ENCODE assay signal across 21 cellular contexts in the genomic region with DNA sequence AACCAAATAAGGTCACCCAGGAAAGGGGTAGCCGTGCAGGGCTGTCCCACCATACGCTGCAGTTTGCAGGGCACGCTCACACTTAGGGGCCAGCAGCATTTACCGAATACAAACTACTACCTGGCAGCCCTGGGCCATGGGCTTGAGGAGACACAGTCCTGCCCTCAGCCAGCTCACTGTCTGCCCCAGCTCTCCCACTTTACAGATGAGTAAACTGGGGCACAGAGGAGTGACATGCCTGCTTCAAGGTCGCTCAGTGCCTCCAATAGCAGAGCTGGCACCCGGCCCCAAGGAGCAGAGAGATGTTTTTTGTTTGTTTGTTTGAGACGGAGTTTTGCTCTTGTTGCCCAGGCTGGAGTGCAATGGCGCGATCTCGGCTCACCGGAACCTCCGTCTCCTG. TPM values are rescaled to one million over a fixed set of nuclear protein-coding genes. Genes with fewer than 3 reads are reported as not detected.
A peak's percentile ranks its signal among the peaks of the same experiment; 100 is the strongest.
DNase-seq lines count a peak whose midpoint lies in the region; ATAC-seq, FAIRE-seq and TF ChIP-seq lines count a peak whose summit lies in the region.
"Had no signal": no experiment of that assay in that cellular context is flagged by ENCODE, and none has a peak within 500 bp of the region (broad histone marks: within the 10 kb centered on the region; RNA-seq: fewer than 3 reads in every experiment).

No MANE protein-coding gene starts in this region.

- no peak for TF ChIP-seq POLR2A in K562 (conservative IDR thresholded peaks at IDR 0.05)

- peaks cover 7% of the 10 kb centered on the region for H3K9me1 ChIP-seq in K562 (ENCODE audit: control insufficient read depth, insufficient read depth, low read length)

- peaks cover 7% of the 10 kb centered on the region; the same call in 2 of the 3 replicates for H3K36me3 ChIP-seq in K562 (ENCODE audit: control insufficient read depth, insufficient read depth, low read length)
- peaks cover 0 to 3% of the 10 kb centered on the region in 2 donors for H3K36me3 ChIP-seq in lung (ENCODE audit: control insufficient read depth in 2 of 2, insufficient read depth in 2 of 2, low read length in 2 of 2)
- no peaks in the 10 kb centered on the region for H3K36me3 ChIP-seq in tibial artery

- peaks cover 59% of the 10 kb centered on the region for H3K79me2 ChIP-seq in K562 (ENCODE audit: control insufficient read depth, insufficient read depth, low read length)
- H3K79me2 ChIP-seq: parathyroid adenoma had no signal

- WGBS in K562 (ENCODE audit: insufficient coverage, low coverage, missing lambda C conversion rate), result 82% methylated on average over 12 of the region's 12 CpGs
- WGBS in lung, 2 donors, result 94 to 95% methylated on average over 12 of the region's 12 CpGs

- POLR2A ChIA-PET in K562 (lab: Yijun Ruan, JAX), result interaction anchor here (0.6 to 1.3 kb wide), 3 partner anchors 9 to 219 kb away, joined by 3 to 4 read pairs (median 3); a partner anchor contains a TSS

- peak overlapping the region; percentile 84 for H3K27ac Mint-ChIP-seq in HFFc6
- H3K27ac Mint-ChIP-seq: activated B cell treated with CpG ODN at 0.5 μM for 24 hours, GM23338, immature natural killer cell had no signal

- peak overlapping the region in 1 of 2 experiments; percentile 80; a peak in 1 of 4 replicates for H3K9ac ChIP-seq in K562 (ENCODE audit: insufficient read depth in 1 of 2, low read depth in 2 of 2, low read length in 2 of 2)
- H3K9ac ChIP-seq: parathyroid adenoma had no signal

- H2AFZ ChIP-seq in K562 (ENCODE audit: low read depth, low read length), result no peak overlapping the region
- H2AFZ ChIP-seq: GM23338, parathyroid adenoma had no signal

- H3K4me1 Mint-ChIP-seq in HFFc6 (ENCODE audit: low read depth), result peaks cover 39% of the 10 kb centered on the region

- 0 out of 2 replicates have a peak, but pooled peaks cover 7% of the 10 kb centered on the region for H4K20me1 ChIP-seq in K562 (replicated peaks; ENCODE audit: control insufficient read depth, insufficient read depth, low read length)

- DNase-seq in HFFc6 (no peak), K562 (ENCODE audit: extremely low read depth in 1 of 4, low spot score in 3 of 4) (no peak), lung (ENCODE audit: low spot score) (no peak), tibial artery (no peak), left colon (no peak), GM20000 (ENCODE audit: low spot score) (no peak), posterior cingulate gyrus (no peak)
- DNase-seq: activated B cell treated with CpG ODN at 0.5 μM for 24 hours; activated naive CD4-positive, alpha-beta T cell; DMS79 treated with DMSO at 0.1 percent for 48 hours; effector memory CD4-positive, alpha-beta T cell; immature natural killer cell; midbrain; NCI-H2107; T-helper 1 cell had no signal

- intact Hi-C loops in K562 (cut with micrococcal nuclease) (no loop called here), tibial artery (cut with DNase I; ENCODE audit: low total_unique reads) (loop anchor here (5.0 kb wide), 2 partner anchors 56 to 91 kb away; no protein-coding TSS in a partner anchor), left colon (cut with DNase I, micrococcal nuclease) (no loop called here), posterior cingulate gyrus (cut with DNase I) (no loop called here)

- no peaks in the 10 kb centered on the region for H3K27me3 ChIP-seq in K562 (ENCODE audit: control insufficient read depth in 2 of 2, insufficient read depth in 2 of 2, low read length in 2 of 2)
- H3K27me3 ChIP-seq in lung (ENCODE audit: control insufficient read depth, insufficient read depth), result no peaks in the 10 kb centered on the region
- no peaks in the 10 kb centered on the region for H3K27me3 ChIP-seq in tibial artery
- H3K27me3 ChIP-seq: BLaER1 treated with 17β-estradiol and CSF1 and Interleukin-3, amounts not matched to agents 10 nM and 100 nM had no signal

- BruUV-seq in K562 (replicated peaks; lab: Mats Ljungman, UMichigan), result no TSS peak

- peaks cover 27 to 68% of the 10 kb centered on the region in 2 experiments for H3K4me1 ChIP-seq in K562 (replicated peaks in 1 of 2; ENCODE audit: control insufficient read depth in 2 of 2, insufficient read depth in 2 of 2, low read length in 2 of 2)
- peaks cover 11% of the 10 kb centered on the region in 2 donors for H3K4me1 ChIP-seq in lung (ENCODE audit: control insufficient read depth in 2 of 2, insufficient read depth in 2 of 2, low read length in 2 of 2)
- H3K4me1 ChIP-seq in tibial artery, result peaks cover 0 to 79% (median 71%) of the 10 kb centered on the region in 4 donors
- H3K4me1 ChIP-seq: parathyroid adenoma had no signal

- ATAC-seq in K562 (no peak), lung (ENCODE audit: insufficient read depth, low FRiP score) (no peak), left colon (no peak)
- ATAC-seq: GM23338 had no signal

- H3K27ac ChIP-seq in K562 (ENCODE audit: extremely low read depth, low read depth, low read length) (no peak overlapping the region), lung (ENCODE audit: low read depth in 1 of 2, low read length in 1 of 2) (peak overlapping the region; percentile 63 to 79), tibial artery (peak overlapping the region; percentile 87 to 92)
- H3K27ac ChIP-seq: BLaER1 treated with 17β-estradiol and CSF1 and Interleukin-3, amounts not matched to agents 10 nM and 100 nM; parathyroid adenoma had no signal

- peaks cover 21% of the 10 kb centered on the region for H3K36me3 Mint-ChIP-seq in HFFc6 (ENCODE audit: low read depth)
- H3K36me3 Mint-ChIP-seq: immature natural killer cell had no signal

- H3K27me3 Mint-ChIP-seq in HFFc6 (ENCODE audit: insufficient read depth), result no peaks in the 10 kb centered on the region; the same call in 1 of the 2 replicates
- H3K27me3 Mint-ChIP-seq: activated B cell treated with CpG ODN at 0.5 μM for 24 hours had no signal

- no peak for TF ChIP-seq CTCF in HFFc6 (IDR thresholded peaks at IDR 0.05)
- no peak for TF ChIP-seq CTCF in K562 (IDR thresholded peaks at IDR 0.05 in 2 of 3, conservative IDR thresholded peaks at IDR 0.05 in 1 of 3; ENCODE audit: insufficient read depth in 2 of 3, low read depth in 1 of 3, low read length in 3 of 3)
- no peak for TF ChIP-seq CTCF in lung (IDR thresholded peaks at IDR 0.05; ENCODE audit: control extremely low read depth, extremely low read depth)
- TF ChIP-seq CTCF in tibial artery (IDR thresholded peaks at IDR 0.05), result no peak
- TF ChIP-seq CTCF in GM20000 (IDR thresholded peaks at IDR 0.05; ENCODE audit: extremely low read depth, missing control alignments), result no peak

- no peak for FAIRE-seq in K562 (lab: Jason Lieb, UNC)
- FAIRE-seq: bronchial epithelial cell, frontal cortex had no signal

- in situ Hi-C loops in K562 (cut with MboI), result no loop called here

- H3K4me3 ChIP-seq in K562 (no peak overlapping the region), lung (no peak overlapping the region), tibial artery (peak overlapping the region; percentile 28 to 85)
- H3K4me3 ChIP-seq: BLaER1 treated with 17β-estradiol and CSF1 and Interleukin-3, amounts not matched to agents 10 nM and 100 nM; GM23338 had no signal

- H3K9me3 ChIP-seq in K562 (replicated peaks; ENCODE audit: control insufficient read depth, insufficient read depth, low read depth, low read length) (no peaks in the 10 kb centered on the region), lung (ENCODE audit: control insufficient read depth in 2 of 2, insufficient read depth in 1 of 2, low read length in 1 of 2) (no peaks in the 10 kb centered on the region), tibial artery (no peaks in the 10 kb centered on the region)

- no peaks in the 10 kb centered on the region for H3K9me3 Mint-ChIP-seq in HFFc6
- H3K9me3 Mint-ChIP-seq: activated B cell treated with CpG ODN at 0.5 μM for 24 hours, GM23338, immature natural killer cell had no signal

- TF ChIP-seq RAD21 in K562 (CRISPR knock-in tag; conservative IDR thresholded peaks at IDR 0.05 in 1 of 2, IDR thresholded peaks at IDR 0.05 in 1 of 2), result no peak

- H3K4me2 ChIP-seq in K562 (ENCODE audit: insufficient read depth, low read length), result no peak overlapping the region
- H3K4me2 ChIP-seq: GM23338 had no signal

- peak overlapping the region; percentile 70 for H3K4me3 Mint-ChIP-seq in HFFc6
- H3K4me3 Mint-ChIP-seq: activated B cell treated with CpG ODN at 0.5 μM for 24 hours, GM23338, immature natural killer cell had no signal

- TF ChIP-seq EP300 in K562 (IDR thresholded peaks at IDR 0.05; ENCODE audit: low read length), result no peak

- CTCF ChIA-PET in K562 (lab: Yijun Ruan, JAX; ENCODE audit: low intra/inter-chr PET ratio), result no interaction called here

RNA-seq across cellular contexts. Expression of a gene that starts 2.8 kb away (rescaled TPM):
- 100 to 1,000 TPM; 126 to 161 (median 137) TPM for total RNA-seq in HFFc6 (2021; fragmentation: NEBNext Ultra II Directional; extraction: Animal tissue kit (Norgen Biotek cat#: 25700))
- total RNA-seq in K562 (2011; cell fraction: chromatin; rRNA removed; ENCODE audit: low replicate concordance), result 196 and 689 TPM in 2 replicates
- 626 and 786 TPM in 2 replicates for total RNA-seq in K562 (2011; cell fraction: nucleolus; rRNA removed)
- 287 and 362 TPM in 2 replicates for total RNA-seq in K562 (2011; cell fraction: nucleoplasm; rRNA removed)
- total RNA-seq in K562 (2014; rRNA removed) (92.7 and 125 TPM in 2 replicates), K562 (2014; rRNA removed; fragmentation: Illumina TruSeq; extraction: Trizol) (18.6 and 32.4 TPM in 2 replicates), K562 (2015; rRNA removed; fragmentation: Illumina TruSeq; extraction: Trizol) (55.1 and 55.3 TPM in 2 replicates), K562 (2021) (105 and 106 TPM in 2 replicates), lung (10 to 100 TPM; 12.3 to 64.8 TPM), left colon (10 to 100 TPM in 1 of 2 donors, 1 to 10 TPM in 1; 6.9 to 18.7 TPM)
- polyA plus RNA-seq in K562 (2011; rRNA removed) (148 and 226 TPM in 2 replicates), K562 (2014; fragmentation: Illumina TruSeq; extraction: Trizol) (92.0 and 101 TPM in 2 replicates), K562 (2014; fragmentation: Nextera tagmentation; extraction: Ambion mirVana) (1 to 10 TPM in 1 of 2 experiments, under 1 TPM in 1; 0.97 to 3.3 TPM), K562 (2014; rRNA removed) (133 and 139 TPM in 2 replicates), lung (10 to 100 TPM; 52.7 to 56.2 TPM)
- polyA plus RNA-seq in K562 (2011; cell fraction: cytosol; rRNA removed), result 155 and 315 TPM in 2 replicates
- 2,057 and 2,412 TPM in 2 replicates for polyA plus RNA-seq in K562 (2011; cell fraction: nucleus; rRNA removed)
- polyA plus RNA-seq in K562 (2012), result 65.8 and 82.0 TPM in 2 replicates
- polyA minus RNA-seq in K562 (2011; rRNA and poly(A)+ RNA removed), result 33.8 and 64.4 TPM in 2 replicates
- polyA minus RNA-seq in K562 (2011; cell fraction: cytosol; rRNA and poly(A)+ RNA removed), result 109 and 120 TPM in 2 replicates
- 200 TPM in 2 replicates for polyA minus RNA-seq in K562 (2011; cell fraction: nucleus; rRNA and poly(A)+ RNA removed)

RNA-seq across cellular contexts. Expression of a gene that starts 28.8 kb away (rescaled TPM):
- total RNA-seq in HFFc6 (2021; fragmentation: NEBNext Ultra II Directional; extraction: Animal tissue kit (Norgen Biotek cat#: 25700)), result 1 to 10 TPM; 5.3 to 8.8 (median 7.9) TPM
- total RNA-seq in K562 (2011; cell fraction: chromatin; rRNA removed; ENCODE audit: low replicate concordance), result 21.2 and 46.4 TPM in 2 replicates
- 27.3 and 33.0 TPM in 2 replicates for total RNA-seq in K562 (2011; cell fraction: nucleolus; rRNA removed)
- 19.3 and 24.0 TPM in 2 replicates for total RNA-seq in K562 (2011; cell fraction: nucleoplasm; rRNA removed)
- total RNA-seq in K562 (2014; rRNA removed) (17.6 and 19.8 TPM in 2 replicates), K562 (2014; rRNA removed; fragmentation: Illumina TruSeq; extraction: Trizol) (2.0 and 3.7 TPM in 2 replicates), K562 (2015; rRNA removed; fragmentation: Illumina TruSeq; extraction: Trizol) (8.9 and 10.3 TPM in 2 replicates), K562 (2021) (42.6 and 46.2 TPM in 2 replicates), lung (10 to 100 TPM in 1 of 2 donors, 1 to 10 TPM in 1; 8.8 to 10.9 TPM), left colon (1 to 10 TPM; 3.1 to 7.0 TPM)
- polyA plus RNA-seq in K562 (2011; rRNA removed) (15.5 and 17.7 TPM in 2 replicates), K562 (2014; fragmentation: Illumina TruSeq; extraction: Trizol) (25.1 and 31.8 TPM in 2 replicates), K562 (2014; fragmentation: Nextera tagmentation; extraction: Ambion mirVana) (under 1 TPM; 0.15 to 0.25 TPM), K562 (2014; rRNA removed) (28.2 and 29.7 TPM in 2 replicates), lung (10 to 100 TPM in 1 of 2 donors, 1 to 10 TPM in 1; 6.7 to 20.8 TPM)
- polyA plus RNA-seq in K562 (2011; cell fraction: cytosol; rRNA removed), result 18.3 and 41.7 TPM in 2 replicates
- 25.8 and 42.6 TPM in 2 replicates for polyA plus RNA-seq in K562 (2011; cell fraction: nucleus; rRNA removed)
- polyA plus RNA-seq in K562 (2012), result 15.9 and 29.1 TPM in 2 replicates
- 6.1 and 11.2 TPM in 2 replicates for polyA minus RNA-seq in K562 (2011; rRNA and poly(A)+ RNA removed)
- polyA minus RNA-seq in K562 (2011; cell fraction: cytosol; rRNA and poly(A)+ RNA removed), result 22.8 and 26.0 TPM in 2 replicates
- 13.3 and 13.9 TPM in 2 replicates for polyA minus RNA-seq in K562 (2011; cell fraction: nucleus; rRNA and poly(A)+ RNA removed)
- total RNA-seq: activated B cell treated with CpG ODN at 0.5 μM for 24 hours; activated CD8-positive, alpha-beta memory T cell treated with anti-CD3 and anti-CD28 coated beads for 36 hours had no signal
- polyA plus RNA-seq: immature natural killer cell had no signal

Comparison
In these comparisons a context has a peak if more than half of its experiments do, and no peak if none do; other contexts are left out.
1. H3K4me3 ChIP-seq: peak in tibial artery (2 of 2); none in K562 (single experiment) and lung (single experiment).